ENCODE assay signal across 19 cellular contexts in genomic region chr5:7529880-7530279, GRCh38.
DNase-seq lines count a peak whose midpoint lies in the region; ATAC-seq, FAIRE-seq and TF ChIP-seq lines count a peak whose summit lies in the region.
"Had no signal": no experiment of that assay in that cellular context is flagged by ENCODE, and none has a peak within 500 bp of the region (broad histone marks: within the 10 kb centered on the region; RNA-seq: fewer than 3 reads in every experiment).

No MANE protein-coding gene starts in this region.

- DNase-seq in SK-N-SH (no peak), H1 (ENCODE audit: low read depth in 1 of 2, low spot score in 2 of 2) (no peak), DMS153 treated with DMSO at 0.1 percent for 48 hours (lab: John Stamatoyannopoulos, UW; ENCODE audit: unreplicated experiment) (no peak), AG08395 (ENCODE audit: low spot score) (no peak), NOMO-1 treated with DMSO at 0.1 percent for 48 hours (lab: John Stamatoyannopoulos, UW; ENCODE audit: unreplicated experiment) (no peak)
- DNase-seq: 8988T; BE2C; C1 segment of cervical spinal cord; CD4-positive, CD25-positive, alpha-beta regulatory T cell; CD8-positive, alpha-beta memory T cell; COR-L47; DMS 273 treated with DMSO at 0.1 percent for 48 hours had no signal

- no peak overlapping the region for H2BK12ac ChIP-seq in H1 (ENCODE audit: low read depth, low read length)

- H2BK20ac ChIP-seq in H1 (ENCODE audit: low read length) = no peak overlapping the region

- H2BK5ac ChIP-seq in H1 (ENCODE audit: low read depth, low read length) = no peak overlapping the region

- H2AK5ac ChIP-seq in H1 (ENCODE audit: low read depth, low read length) = no peak overlapping the region

- H3K23ac ChIP-seq in H1 (ENCODE audit: insufficient read length) = no peak overlapping the region

- FAIRE-seq in H1 (lab: Jason Lieb, UNC) = no peak
- FAIRE-seq: G401.6, GM12892, GM18507 had no signal

- H3K9me3 ChIP-seq in SK-N-SH (no peaks in the 10 kb centered on the region), H1 (ENCODE audit: insufficient read depth in 2 of 2, low read depth in 1 of 2, low read length in 1 of 2) (no peaks in the 10 kb centered on the region; a peak in 1 of 4 replicates)
- H3K9me3 ChIP-seq: BE2C, HAP-1 had no signal

- TF ChIP-seq EP300 in SK-N-SH (IDR thresholded peaks at IDR 0.05; ENCODE audit: borderline replicate concordance in 1 of 2, low read depth in 1 of 2, low read length in 1 of 2) (no peak), Ishikawa (IDR thresholded peaks at IDR 0.05; ENCODE audit: borderline replicate concordance) (no peak), H1 (IDR thresholded peaks at IDR 0.05; ENCODE audit: borderline replicate concordance in 1 of 2, low read depth in 2 of 2, low read length in 2 of 2) (no peak)

- no peak overlapping the region for H3K18ac ChIP-seq in H1 (ENCODE audit: extremely low read depth, low read length)

- H3F3A ChIP-seq in SK-N-SH (replicated peaks; ENCODE audit: insufficient read depth) = peaks cover 3% of the 10 kb centered on the region

- no peak overlapping the region for H2BK120ac ChIP-seq in H1 (replicated peaks; ENCODE audit: low read depth, low read length)

- H4K91ac ChIP-seq in H1 (replicated peaks; ENCODE audit: insufficient read length, low read length) = no peak overlapping the region

- H3K4me2 ChIP-seq in SK-N-SH (no peak overlapping the region), H1 (ENCODE audit: insufficient read depth in 1 of 2, low read depth in 2 of 2, low read length in 2 of 2) (no peak overlapping the region)

- no peaks in the 10 kb centered on the region for H3K4me1 ChIP-seq in SK-N-SH (ENCODE audit: control insufficient read depth in 1 of 2, insufficient read depth in 2 of 2, low read depth in 1 of 2, low read length in 1 of 2)
- peaks cover 0 to 3% (median under 1%) of the 10 kb centered on the region in 4 experiments; a peak in 1 of 7 replicates for H3K4me1 ChIP-seq in H1 (replicated peaks in 1 of 4; ENCODE audit: control insufficient read depth in 3 of 4, insufficient read depth in 4 of 4, low read length in 3 of 4)
- H3K4me1 ChIP-seq: BE2C, HAP-1 had no signal

- H3K4ac ChIP-seq in H1 (replicated peaks; ENCODE audit: insufficient read length, low read depth, low read length) = no peak overlapping the region

- H3K56ac ChIP-seq in H1 (replicated peaks; ENCODE audit: insufficient read length, low read depth, low read length) = no peak overlapping the region

- TF ChIP-seq POLR2A in H1 (IDR thresholded peaks at IDR 0.05; ENCODE audit: control extremely low read depth in 1 of 2, low read depth in 2 of 2, low read length in 2 of 2) = no peak

- no peak overlapping the region for H4K8ac ChIP-seq in H1 (ENCODE audit: extremely low read depth, insufficient read depth, low read length)

- no peak for ATAC-seq in SK-N-SH treated with all-trans-retinoic acid at 6 μM for 48 hours

- TF ChIP-seq RAD21 in SK-N-SH (IDR thresholded peaks at IDR 0.05; ENCODE audit: low read length) = no peak
- TF ChIP-seq RAD21 in Ishikawa (IDR thresholded peaks at IDR 0.05; ENCODE audit: low read depth) = no peak
- TF ChIP-seq RAD21 in H1 (IDR thresholded peaks at IDR 0.05 in 1 of 2, conservative IDR thresholded peaks at IDR 0.05 in 1 of 2; ENCODE audit: low read depth in 2 of 2, low read length in 2 of 2) = no peak

- no peak overlapping the region for H3K27ac ChIP-seq in SK-N-SH (ENCODE audit: low read depth in 2 of 2, low read length in 1 of 2)
- peak overlapping the region; percentile 51 for H3K27ac ChIP-seq in VCaP
- H3K27ac ChIP-seq in H1 (ENCODE audit: low read depth, low read length) = no peak overlapping the region

- H3K23me2 ChIP-seq in H1 (ENCODE audit: low read depth, low read length) = no peaks in the 10 kb centered on the region

- H4K20me1 ChIP-seq in SK-N-SH (ENCODE audit: insufficient read depth) = no peaks in the 10 kb centered on the region
- H4K20me1 ChIP-seq in H1 (replicated peaks in 1 of 2; ENCODE audit: control insufficient read depth in 1 of 2, insufficient read depth in 2 of 2, low read length in 2 of 2) = peaks cover 0 to 3% of the 10 kb centered on the region in 2 experiments

- TF ChIP-seq CTCF in SK-N-SH (IDR thresholded peaks at IDR 0.05) (no peak), VCaP (conservative IDR thresholded peaks at IDR 0.05) (no peak), H1 (IDR thresholded peaks at IDR 0.05; ENCODE audit: control extremely low read depth in 1 of 3, insufficient read depth in 1 of 3, low read depth in 1 of 3, low read length in 3 of 3) (no peak)

- H2BK15ac ChIP-seq in H1 (ENCODE audit: low read length) = no peak overlapping the region

- peaks cover 10% of the 10 kb centered on the region for H3K79me1 ChIP-seq in H1 (ENCODE audit: low read depth, low read length)

- CTCF ChIA-PET in SK-N-SH (lab: Yijun Ruan, JAX) = no interaction called here
- CTCF ChIA-PET in H1 (lab: Charles Lee; ENCODE audit: partially characterized antibody) = interaction anchor here (0.7 to 1.9 kb wide), 5 partner anchors 11 to 222 kb away, joined by 3 to 7 read pairs (median 3); no protein-coding TSS in a partner anchor

- no peak overlapping the region for H3K14ac ChIP-seq in H1 (ENCODE audit: insufficient read length)

- H3K79me2 ChIP-seq in SK-N-SH (ENCODE audit: insufficient read depth) (no peaks in the 10 kb centered on the region), H1 (ENCODE audit: control insufficient read depth in 1 of 2, insufficient read depth in 2 of 2, low read length in 2 of 2) (peaks cover 4 to 43% of the 10 kb centered on the region in 2 experiments; a peak in 3 of 4 replicates)

- no peak overlapping the region for H4K5ac ChIP-seq in H1 (ENCODE audit: insufficient read length, low read depth, low read length)

- POLR2A ChIA-PET in SK-N-SH (lab: Yijun Ruan, JAX) (no interaction called here), H1 (lab: Charles Lee; ENCODE audit: partially characterized antibody) (no interaction called here)

- H3K27me3 ChIP-seq in SK-N-SH (ENCODE audit: insufficient read depth) (no peaks in the 10 kb centered on the region), H1 (replicated peaks in 1 of 4; ENCODE audit: control insufficient read depth in 3 of 4, extremely low read depth in 1 of 4, insufficient read depth in 3 of 4, low read length in 3 of 4) (no peaks in the 10 kb centered on the region)
- H3K27me3 ChIP-seq: BE2C had no signal

- H3K9me2 ChIP-seq in SK-N-SH = no peaks in the 10 kb centered on the region

- no peak overlapping the region for H3K4me3 ChIP-seq in SK-N-SH (ENCODE audit: low read depth in 2 of 2, low read length in 1 of 2)
- H3K4me3 ChIP-seq in H1 (ENCODE audit: extremely low read depth in 1 of 4, insufficient read depth in 2 of 4, low read depth in 3 of 4, low read length in 4 of 4) = no peak overlapping the region
- H3K4me3 ChIP-seq: HAP-1 had no signal

- H3K9ac ChIP-seq in SK-N-SH (no peak overlapping the region), H1 (replicated peaks in 1 of 4; ENCODE audit: extremely low read depth in 1 of 4, low read depth in 3 of 4, low read length in 3 of 4) (no peak overlapping the region)

- H2AFZ ChIP-seq in SK-N-SH (ENCODE audit: low read depth) (no peak overlapping the region), H1 (ENCODE audit: low read length) (no peak overlapping the region)

- H3K36me3 ChIP-seq in SK-N-SH (replicated peaks in 1 of 2; ENCODE audit: control insufficient read depth in 1 of 2, insufficient read depth in 2 of 2, low read length in 1 of 2) (no peaks in the 10 kb centered on the region), H1 (ENCODE audit: control insufficient read depth in 2 of 4, insufficient read depth in 4 of 4, low read length in 3 of 4) (peaks cover 0 to 29% (median 5%) of the 10 kb centered on the region in 4 experiments; a peak in 6 of 8 replicates)
- H3K36me3 ChIP-seq: BE2C, HAP-1 had no signal

TF ChIP-seq in SK-N-SH, 30 proteins besides CTCF, POLR2A, EP300 and RAD21 (continues in another document):
- TF ChIP-seq POLR2AphosphoS5 (IDR thresholded peaks at IDR 0.05; ENCODE audit: low read depth, low read length) (no peak), JUND (IDR thresholded peaks at IDR 0.05) (no peak), MAX (IDR thresholded peaks at IDR 0.05; ENCODE audit: low read depth) (no peak), NFIC (IDR thresholded peaks at IDR 0.05; ENCODE audit: borderline replicate concordance) (no peak)

TF ChIP-seq in SK-N-SH treated with all-trans-retinoic acid at 6 μM for 48 hours, 23 proteins besides CTCF, POLR2A, EP300 and RAD21 (continues in another document):
- no peak for TF ChIP-seq ZNF565 (CRISPR knock-in tag; conservative IDR thresholded peaks at IDR 0.05; ENCODE audit: low read depth)
- no peak for TF ChIP-seq ZNF8 (CRISPR knock-in tag; IDR thresholded peaks at IDR 0.05)
- TF ChIP-seq ESRRG (CRISPR knock-in tag; IDR thresholded peaks at IDR 0.05) = no peak
- TF ChIP-seq CSDC2 (CRISPR knock-in tag; IDR thresholded peaks at IDR 0.05) = no peak
- TF ChIP-seq TCF4 (CRISPR knock-in tag; IDR thresholded peaks at IDR 0.05; ENCODE audit: borderline replicate concordance) = no peak

TF ChIP-seq in Ishikawa, 13 proteins besides CTCF, POLR2A, EP300 and RAD21 (continues in another document):
- no peak for TF ChIP-seq TEAD4 (IDR thresholded peaks at IDR 0.05)
- no peak for TF ChIP-seq EGR1 (IDR thresholded peaks at IDR 0.05)
- TF ChIP-seq TAF1 (IDR thresholded peaks at IDR 0.05; ENCODE audit: low read depth) = no peak
- no peak for TF ChIP-seq NFIC (IDR thresholded peaks at IDR 0.05)
- no peak for TF ChIP-seq MAX (IDR thresholded peaks at IDR 0.05)
- no peak for TF ChIP-seq CEBPB (IDR thresholded peaks at IDR 0.05)

TF ChIP-seq in H1, 55 proteins besides CTCF, POLR2A, EP300 and RAD21:
- no peak for TF ChIP-seq ZNF274 (IDR thresholded peaks at IDR 0.05; ENCODE audit: borderline replicate concordance, extremely low read depth, low read length)
- TF ChIP-seq KDM1A (IDR thresholded peaks at IDR 0.05; ENCODE audit: borderline replicate concordance, low read length) = peak; percentile 94
- TF ChIP-seq HDAC2 (IDR thresholded peaks at IDR 0.05; ENCODE audit: borderline replicate concordance in 1 of 2, low read depth in 2 of 2, low read length in 2 of 2) = 0 out of 4 replicates have a peak, but pooled peaks of 1 of the 2 experiments have one; percentile 67
